In the genomic region with DNA sequence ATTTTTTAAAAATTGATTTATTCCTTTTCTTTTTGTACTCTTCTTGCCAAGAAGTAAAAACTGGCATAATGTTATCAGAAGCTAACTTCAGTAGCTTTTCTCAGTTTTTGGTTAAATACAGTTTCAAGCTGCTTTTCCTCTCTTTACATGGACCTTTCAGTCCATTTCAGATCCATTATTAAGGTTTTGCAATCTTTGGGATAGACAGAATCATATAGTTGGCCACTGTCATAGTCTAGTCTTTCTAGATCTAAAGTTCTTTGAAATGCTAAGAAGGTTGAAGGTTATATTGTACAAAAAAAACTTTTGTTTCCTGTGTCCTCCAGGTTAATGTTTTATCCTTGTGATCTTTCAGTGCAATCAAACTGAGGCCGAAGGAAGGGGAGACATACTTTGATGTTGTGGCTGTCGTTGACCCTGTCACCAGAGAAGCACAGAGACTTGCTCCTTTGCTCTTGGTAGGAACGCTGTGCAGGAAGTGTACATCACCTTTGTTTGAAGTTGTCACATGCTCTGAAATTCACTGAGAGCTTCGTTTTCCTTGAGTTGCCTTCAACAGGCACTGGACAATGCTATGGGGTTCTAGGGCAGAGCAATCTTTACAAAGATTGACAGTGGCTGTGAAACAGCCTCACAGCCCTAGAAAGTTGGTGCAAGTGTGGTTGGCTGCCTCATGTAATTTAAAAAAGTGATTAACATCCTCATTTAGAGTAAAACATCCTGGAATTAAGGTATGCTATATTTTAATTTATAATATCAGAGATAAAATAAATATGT, we compare ENCODE assay signal across 2 cellular contexts.
A peak's percentile ranks its signal among the peaks of the same experiment; 100 is the strongest.
TF ChIP-seq lines count a peak whose summit lies in the region.

No MANE protein-coding gene starts in this region.

TF ChIP-seq in HepG2, 621 proteins besides CTCF, POLR2A, EP300 and RAD21 (continues in another document):
- peak; percentile 99 for TF ChIP-seq SALL1 (CRISPR knock-in tag; IDR thresholded peaks at IDR 0.05)
- TF ChIP-seq ZNF747 (CRISPR knock-in tag; IDR thresholded peaks at IDR 0.05; ENCODE audit: borderline replicate concordance) = peak; percentile 94; the same call in 1 of the 2 replicates
- TF ChIP-seq, protein P1, sequence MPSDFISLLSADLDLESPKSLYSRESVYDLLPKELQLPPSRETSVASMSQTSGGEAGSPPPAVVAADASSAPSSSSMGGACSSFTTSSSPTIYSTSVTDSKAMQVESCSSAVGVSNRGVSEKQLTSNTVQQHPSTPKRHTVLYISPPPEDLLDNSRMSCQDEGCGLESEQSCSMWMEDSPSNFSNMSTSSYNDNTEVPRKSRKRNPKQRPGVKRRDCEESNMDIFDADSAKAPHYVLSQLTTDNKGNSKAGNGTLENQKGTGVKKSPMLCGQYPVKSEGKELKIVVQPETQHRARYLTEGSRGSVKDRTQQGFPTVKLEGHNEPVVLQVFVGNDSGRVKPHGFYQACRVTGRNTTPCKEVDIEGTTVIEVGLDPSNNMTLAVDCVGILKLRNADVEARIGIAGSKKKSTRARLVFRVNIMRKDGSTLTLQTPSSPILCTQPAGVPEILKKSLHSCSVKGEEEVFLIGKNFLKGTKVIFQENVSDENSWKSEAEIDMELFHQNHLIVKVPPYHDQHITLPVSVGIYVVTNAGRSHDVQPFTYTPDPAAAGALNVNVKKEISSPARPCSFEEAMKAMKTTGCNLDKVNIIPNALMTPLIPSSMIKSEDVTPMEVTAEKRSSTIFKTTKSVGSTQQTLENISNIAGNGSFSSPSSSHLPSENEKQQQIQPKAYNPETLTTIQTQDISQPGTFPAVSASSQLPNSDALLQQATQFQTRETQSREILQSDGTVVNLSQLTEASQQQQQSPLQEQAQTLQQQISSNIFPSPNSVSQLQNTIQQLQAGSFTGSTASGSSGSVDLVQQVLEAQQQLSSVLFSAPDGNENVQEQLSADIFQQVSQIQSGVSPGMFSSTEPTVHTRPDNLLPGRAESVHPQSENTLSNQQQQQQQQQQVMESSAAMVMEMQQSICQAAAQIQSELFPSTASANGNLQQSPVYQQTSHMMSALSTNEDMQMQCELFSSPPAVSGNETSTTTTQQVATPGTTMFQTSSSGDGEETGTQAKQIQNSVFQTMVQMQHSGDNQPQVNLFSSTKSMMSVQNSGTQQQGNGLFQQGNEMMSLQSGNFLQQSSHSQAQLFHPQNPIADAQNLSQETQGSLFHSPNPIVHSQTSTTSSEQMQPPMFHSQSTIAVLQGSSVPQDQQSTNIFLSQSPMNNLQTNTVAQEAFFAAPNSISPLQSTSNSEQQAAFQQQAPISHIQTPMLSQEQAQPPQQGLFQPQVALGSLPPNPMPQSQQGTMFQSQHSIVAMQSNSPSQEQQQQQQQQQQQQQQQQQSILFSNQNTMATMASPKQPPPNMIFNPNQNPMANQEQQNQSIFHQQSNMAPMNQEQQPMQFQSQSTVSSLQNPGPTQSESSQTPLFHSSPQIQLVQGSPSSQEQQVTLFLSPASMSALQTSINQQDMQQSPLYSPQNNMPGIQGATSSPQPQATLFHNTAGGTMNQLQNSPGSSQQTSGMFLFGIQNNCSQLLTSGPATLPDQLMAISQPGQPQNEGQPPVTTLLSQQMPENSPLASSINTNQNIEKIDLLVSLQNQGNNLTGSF (CRISPR knock-in tag; IDR thresholded peaks at IDR 0.05) = no peak
- TF ChIP-seq, protein P2, sequence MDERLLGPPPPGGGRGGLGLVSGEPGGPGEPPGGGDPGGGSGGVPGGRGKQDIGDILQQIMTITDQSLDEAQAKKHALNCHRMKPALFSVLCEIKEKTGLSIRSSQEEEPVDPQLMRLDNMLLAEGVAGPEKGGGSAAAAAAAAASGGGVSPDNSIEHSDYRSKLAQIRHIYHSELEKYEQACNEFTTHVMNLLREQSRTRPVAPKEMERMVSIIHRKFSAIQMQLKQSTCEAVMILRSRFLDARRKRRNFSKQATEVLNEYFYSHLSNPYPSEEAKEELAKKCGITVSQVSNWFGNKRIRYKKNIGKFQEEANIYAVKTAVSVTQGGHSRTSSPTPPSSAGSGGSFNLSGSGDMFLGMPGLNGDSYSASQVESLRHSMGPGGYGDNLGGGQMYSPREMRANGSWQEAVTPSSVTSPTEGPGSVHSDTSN (CRISPR knock-in tag; IDR thresholded peaks at IDR 0.05) = peak; percentile 73
- TF ChIP-seq ZSCAN29 (CRISPR knock-in tag; conservative IDR thresholded peaks at IDR 0.05) = peak; percentile 86; the same call in 1 of the 2 replicates
- TF ChIP-seq ZNF75D (CRISPR knock-in tag; IDR thresholded peaks at IDR 0.05; ENCODE audit: borderline replicate concordance) = no peak
- no peak for TF ChIP-seq ZNF329 (CRISPR knock-in tag; IDR thresholded peaks at IDR 0.05; ENCODE audit: low read depth)
- TF ChIP-seq CREM (IDR thresholded peaks at IDR 0.05) = peak; percentile 98
- TF ChIP-seq CREM (CRISPR knock-in tag; IDR thresholded peaks at IDR 0.05) = no peak
- no peak for TF ChIP-seq ZNF543 (CRISPR knock-in tag; IDR thresholded peaks at IDR 0.05)
- TF ChIP-seq BORCS8-MEF2B (CRISPR knock-in tag; IDR thresholded peaks at IDR 0.05) = peak; percentile 81
- no peak; the same call in 1 of the 2 replicates for TF ChIP-seq ZNF160 (CRISPR knock-in tag; IDR thresholded peaks at IDR 0.05)
- peak; percentile 53; the same call in 1 of the 2 replicates for TF ChIP-seq ZIK1 (CRISPR knock-in tag; IDR thresholded peaks at IDR 0.05; ENCODE audit: borderline replicate concordance, low read depth)
- TF ChIP-seq ZNF567 (CRISPR knock-in tag; IDR thresholded peaks at IDR 0.05; ENCODE audit: borderline replicate concordance) = no peak
- no peak for TF ChIP-seq ATRX (CRISPR knock-in tag; IDR thresholded peaks at IDR 0.05; ENCODE audit: borderline replicate concordance)
- TF ChIP-seq POLR2AphosphoS5 (IDR thresholded peaks at IDR 0.05; ENCODE audit: low read depth, low read length) = peak; percentile 56
- TF ChIP-seq YEATS4 (CRISPR knock-in tag; IDR thresholded peaks at IDR 0.05; ENCODE audit: borderline replicate concordance) = peak; percentile 70
- TF ChIP-seq ZFP62 (CRISPR knock-in tag; IDR thresholded peaks at IDR 0.05) = no peak
- 0 out of 2 replicates have a peak, but pooled peaks have one; percentile 69 for TF ChIP-seq ZNF616 (CRISPR knock-in tag; IDR thresholded peaks at IDR 0.05; ENCODE audit: low read depth)
- TF ChIP-seq HNF4A (CRISPR knock-in tag; IDR thresholded peaks at IDR 0.05) = peak; percentile 96
- TF ChIP-seq PRMT3 (CRISPR knock-in tag; IDR thresholded peaks at IDR 0.05; ENCODE audit: borderline replicate concordance, low read depth) = no peak
- TF ChIP-seq NCOR1 (IDR thresholded peaks at IDR 0.05; ENCODE audit: borderline replicate concordance, low read length) = peak; percentile 98
- no peak for TF ChIP-seq ZNF83 (CRISPR knock-in tag; IDR thresholded peaks at IDR 0.05; ENCODE audit: borderline replicate concordance)
- TF ChIP-seq, protein P3, sequence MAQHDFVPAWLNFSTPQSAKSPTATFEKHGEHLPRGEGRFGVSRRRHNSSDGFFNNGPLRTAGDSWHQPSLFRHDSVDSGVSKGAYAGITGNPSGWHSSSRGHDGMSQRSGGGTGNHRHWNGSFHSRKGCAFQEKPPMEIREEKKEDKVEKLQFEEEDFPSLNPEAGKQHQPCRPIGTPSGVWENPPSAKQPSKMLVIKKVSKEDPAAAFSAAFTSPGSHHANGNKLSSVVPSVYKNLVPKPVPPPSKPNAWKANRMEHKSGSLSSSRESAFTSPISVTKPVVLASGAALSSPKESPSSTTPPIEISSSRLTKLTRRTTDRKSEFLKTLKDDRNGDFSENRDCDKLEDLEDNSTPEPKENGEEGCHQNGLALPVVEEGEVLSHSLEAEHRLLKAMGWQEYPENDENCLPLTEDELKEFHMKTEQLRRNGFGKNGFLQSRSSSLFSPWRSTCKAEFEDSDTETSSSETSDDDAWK (CRISPR knock-in tag; IDR thresholded peaks at IDR 0.05) = no peak

TF ChIP-seq in K562, 482 proteins besides CTCF, POLR2A, EP300 and RAD21:
- TF ChIP-seq, protein P4, sequence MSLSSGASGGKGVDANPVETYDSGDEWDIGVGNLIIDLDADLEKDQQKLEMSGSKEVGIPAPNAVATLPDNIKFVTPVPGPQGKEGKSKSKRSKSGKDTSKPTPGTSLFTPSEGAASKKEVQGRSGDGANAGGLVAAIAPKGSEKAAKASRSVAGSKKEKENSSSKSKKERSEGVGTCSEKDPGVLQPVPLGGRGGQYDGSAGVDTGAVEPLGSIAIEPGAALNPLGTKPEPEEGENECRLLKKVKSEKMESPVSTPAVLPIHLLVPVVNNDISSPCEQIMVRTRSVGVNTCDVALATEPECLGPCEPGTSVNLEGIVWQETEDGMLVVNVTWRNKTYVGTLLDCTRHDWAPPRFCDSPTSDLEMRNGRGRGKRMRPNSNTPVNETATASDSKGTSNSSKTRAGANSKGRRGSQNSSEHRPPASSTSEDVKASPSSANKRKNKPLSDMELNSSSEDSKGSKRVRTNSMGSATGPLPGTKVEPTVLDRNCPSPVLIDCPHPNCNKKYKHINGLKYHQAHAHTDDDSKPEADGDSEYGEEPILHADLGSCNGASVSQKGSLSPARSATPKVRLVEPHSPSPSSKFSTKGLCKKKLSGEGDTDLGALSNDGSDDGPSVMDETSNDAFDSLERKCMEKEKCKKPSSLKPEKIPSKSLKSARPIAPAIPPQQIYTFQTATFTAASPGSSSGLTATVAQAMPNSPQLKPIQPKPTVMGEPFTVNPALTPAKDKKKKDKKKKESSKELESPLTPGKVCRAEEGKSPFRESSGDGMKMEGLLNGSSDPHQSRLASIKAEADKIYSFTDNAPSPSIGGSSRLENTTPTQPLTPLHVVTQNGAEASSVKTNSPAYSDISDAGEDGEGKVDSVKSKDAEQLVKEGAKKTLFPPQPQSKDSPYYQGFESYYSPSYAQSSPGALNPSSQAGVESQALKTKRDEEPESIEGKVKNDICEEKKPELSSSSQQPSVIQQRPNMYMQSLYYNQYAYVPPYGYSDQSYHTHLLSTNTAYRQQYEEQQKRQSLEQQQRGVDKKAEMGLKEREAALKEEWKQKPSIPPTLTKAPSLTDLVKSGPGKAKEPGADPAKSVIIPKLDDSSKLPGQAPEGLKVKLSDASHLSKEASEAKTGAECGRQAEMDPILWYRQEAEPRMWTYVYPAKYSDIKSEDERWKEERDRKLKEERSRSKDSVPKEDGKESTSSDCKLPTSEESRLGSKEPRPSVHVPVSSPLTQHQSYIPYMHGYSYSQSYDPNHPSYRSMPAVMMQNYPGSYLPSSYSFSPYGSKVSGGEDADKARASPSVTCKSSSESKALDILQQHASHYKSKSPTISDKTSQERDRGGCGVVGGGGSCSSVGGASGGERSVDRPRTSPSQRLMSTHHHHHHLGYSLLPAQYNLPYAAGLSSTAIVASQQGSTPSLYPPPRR (CRISPR knock-in tag; IDR thresholded peaks at IDR 0.05; ENCODE audit: borderline replicate concordance) = no peak
- TF ChIP-seq POLR2AphosphoS2 (IDR thresholded peaks at IDR 0.05; ENCODE audit: low read length) = no peak
- TF ChIP-seq CREM (IDR thresholded peaks at IDR 0.05; ENCODE audit: low read depth) = 0 out of 2 replicates have a peak, but pooled peaks have one; percentile 9
